ENCODE assay signal across 9 cellular contexts in the genomic region with DNA sequence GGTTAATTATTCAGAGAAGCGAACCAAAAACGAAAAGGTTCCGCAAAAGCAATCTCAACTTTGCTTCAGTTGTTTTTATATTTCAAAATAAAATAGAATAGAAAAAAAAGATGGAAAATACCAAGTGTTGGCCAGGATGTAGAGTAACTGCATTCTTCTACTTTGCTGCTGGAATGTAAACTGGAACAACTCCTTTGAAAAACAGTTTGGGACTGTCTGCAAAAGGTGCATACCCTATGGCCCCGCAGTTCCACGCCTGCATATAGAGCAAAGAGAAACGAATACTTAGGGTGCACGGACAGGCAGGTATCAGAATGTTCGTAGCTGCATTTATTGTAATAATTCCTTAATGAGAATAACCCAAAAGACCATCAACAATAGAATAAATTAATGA. TPM values are rescaled to one million over a fixed set of nuclear protein-coding genes. Genes with fewer than 3 reads are reported as not detected.
DNase-seq lines count a peak whose midpoint lies in the region; ATAC-seq, FAIRE-seq and TF ChIP-seq lines count a peak whose summit lies in the region.
"Had no signal": no experiment of that assay in that cellular context is flagged by ENCODE, and none has a peak within 500 bp of the region (broad histone marks: within the 10 kb centered on the region; RNA-seq: fewer than 3 reads in every experiment).

No MANE protein-coding gene starts in this region.

- no peaks in the 10 kb centered on the region for H3K27me3 ChIP-seq in SJCRH30
- H3K27me3 ChIP-seq in esophagus squamous epithelium, result peaks cover 0 to 12% (median 0%) of the 10 kb centered on the region in 4 donors
- no peaks in the 10 kb centered on the region for H3K27me3 ChIP-seq in psoas muscle (ENCODE audit: insufficient read depth in 3 of 3, low read length in 2 of 3)
- no peaks in the 10 kb centered on the region for H3K27me3 ChIP-seq in adrenal gland

- H3K27ac ChIP-seq in SJCRH30 (peak overlapping the region; percentile 69; the same call in 1 of the 2 replicates), esophagus squamous epithelium (peak overlapping the region; percentile 75 to 92 (median 90)), psoas muscle (no peak overlapping the region), adrenal gland (peak overlapping the region in 2 of 5 donors; percentile 31 to 75)

- no peak for ATAC-seq in psoas muscle
- no peak for ATAC-seq in GM21515 (IDR thresholded peaks at IDR 0.05; ENCODE audit: unreplicated experiment)

- H3K4me1 ChIP-seq in SJCRH30 (no peaks in the 10 kb centered on the region), esophagus squamous epithelium (peaks cover 0 to 17% (median 4%) of the 10 kb centered on the region in 3 donors), psoas muscle (peaks cover 7% of the 10 kb centered on the region), adrenal gland (replicated peaks in 1 of 2) (peaks cover 0 to 5% of the 10 kb centered on the region in 2 donors)

- intact Hi-C loops in esophagus squamous epithelium (cut with DNase I), result no loop called here
- intact Hi-C loops in psoas muscle (cut with DNase I), result loop anchor here in 1 of 2 donors (5.0 kb wide), 2 partner anchors 45 to 95 kb away; a partner anchor contains a TSS
- intact Hi-C loops in adrenal gland (cut with DNase I), result loop anchor here in 1 of 2 donors (10.0 kb wide), 1 partner anchor 48 kb away; a partner anchor contains a TSS

- H3K4me3 ChIP-seq in GM12864 (ENCODE audit: low read depth, low read length) (peak overlapping the region; percentile 89), SJCRH30 (peak overlapping the region; percentile 96), esophagus squamous epithelium (peak overlapping the region; percentile 79 to 95 (median 92)), psoas muscle (peak overlapping the region; percentile 85), adrenal gland (peak overlapping the region in 2 of 4 donors; percentile 97)

- no peaks in the 10 kb centered on the region for H3K36me3 ChIP-seq in SJCRH30
- no peaks in the 10 kb centered on the region for H3K36me3 ChIP-seq in esophagus squamous epithelium
- H3K36me3 ChIP-seq in psoas muscle (ENCODE audit: insufficient read depth in 1 of 2, low read depth in 1 of 2), result no peaks in the 10 kb centered on the region
- no peaks in the 10 kb centered on the region for H3K36me3 ChIP-seq in adrenal gland (replicated peaks in 1 of 2)

- TF ChIP-seq POLR2A in esophagus squamous epithelium (IDR thresholded peaks at IDR 0.05) (no peak), adrenal gland (IDR thresholded peaks at IDR 0.05) (no peak)

- TF ChIP-seq CTCF in GM12864 (IDR thresholded peaks at IDR 0.05; ENCODE audit: low read depth, low read length, missing control alignments), result no peak
- no peak for TF ChIP-seq CTCF in esophagus squamous epithelium (IDR thresholded peaks at IDR 0.05)
- no peak for TF ChIP-seq CTCF in psoas muscle (IDR thresholded peaks at IDR 0.05)
- TF ChIP-seq CTCF in adrenal gland (IDR thresholded peaks at IDR 0.05), result no peak

- FAIRE-seq in RCC 7860 (lab: Jason Lieb, UNC), result no peak
- FAIRE-seq: colon had no signal

- H3K9me3 ChIP-seq in SJCRH30 (replicated peaks) (peaks cover 4% of the 10 kb centered on the region; the same call in 1 of the 2 replicates), esophagus squamous epithelium (no peaks in the 10 kb centered on the region), psoas muscle (no peaks in the 10 kb centered on the region), adrenal gland (replicated peaks in 1 of 3) (no peaks in the 10 kb centered on the region)

- 11 to 17% methylated on average over 8 of the region's 8 CpGs for WGBS in esophagus squamous epithelium, 2 donors
- WGBS in psoas muscle, 3 donors, result 19 to 31% (median 25%) methylated on average over 8 of the region's 8 CpGs
- 20 to 27% (median 22%) methylated on average over 8 of the region's 8 CpGs for WGBS in adrenal gland, 4 donors

- no peak for DNase-seq in GM12864 (ENCODE audit: low read depth)
- no peak for DNase-seq in SJCRH30
- no peak for DNase-seq in esophagus squamous epithelium (lab: John Stamatoyannopoulos, UW)
- DNase-seq in psoas muscle, result no peak
- no peak for DNase-seq in adrenal gland
- no peak for DNase-seq in SKM-1 treated with dmso at 0.1 percent for 144 hours (lab: John Stamatoyannopoulos, UW; ENCODE audit: unreplicated experiment)
- no peak for DNase-seq in RCC 7860 (ENCODE audit: low spot score)

RNA-seq across cellular contexts. Expression of a gene that starts 0.6 kb away (rescaled TPM):
- 22.4 and 24.2 TPM in 2 replicates for total RNA-seq in SJCRH30 (2014; rRNA removed; shearing (Covaris generic))
- total RNA-seq in esophagus squamous epithelium (10 to 100 TPM in 1 of 4 donors, 1 to 10 TPM in 3; 1.5 to 17.2 (median 5.9) TPM), psoas muscle (10 to 100 TPM in 1 of 4 donors, 1 to 10 TPM in 3; 5.9 to 10.1 (median 6.0) TPM), adrenal gland (1 to 10 TPM; 4.3 to 8.7 (median 5.6) TPM)
- polyA plus RNA-seq in psoas muscle (10 to 100 TPM in 1 of 3 donors, 1 to 10 TPM in 2; 3.9 to 14.1 (median 4.3) TPM), adrenal gland (10 to 100 TPM in 1 of 3 donors, 1 to 10 TPM in 2; 2.3 to 11.9 (median 2.7) TPM)

RNA-seq across cellular contexts. Expression of a gene that starts 50.6 kb away (rescaled TPM):
- total RNA-seq in SJCRH30 (2014; rRNA removed; shearing (Covaris generic)), result 4.6 and 4.8 TPM in 2 replicates
- total RNA-seq in esophagus squamous epithelium (1 to 10 TPM in 3 of 4 donors, under 1 TPM in 1; 0.38 to 6.7 (median 1.5) TPM), psoas muscle (1 to 10 TPM; 7.3 to 9.3 (median 8.5) TPM), adrenal gland (10 to 100 TPM in 1 of 8 donors, 1 to 10 TPM in 7; 6.2 to 10.5 (median 7.5) TPM)
- polyA plus RNA-seq in psoas muscle (10 to 100 TPM in 1 of 3 donors, 1 to 10 TPM in 2; 5.8 to 17.6 (median 6.4) TPM), adrenal gland (10 to 100 TPM in 1 of 3 donors, 1 to 10 TPM in 2; 2.6 to 11.0 (median 3.5) TPM)
